Comparison of ENCODE assay signal across 1 cellular context in the genomic region with DNA sequence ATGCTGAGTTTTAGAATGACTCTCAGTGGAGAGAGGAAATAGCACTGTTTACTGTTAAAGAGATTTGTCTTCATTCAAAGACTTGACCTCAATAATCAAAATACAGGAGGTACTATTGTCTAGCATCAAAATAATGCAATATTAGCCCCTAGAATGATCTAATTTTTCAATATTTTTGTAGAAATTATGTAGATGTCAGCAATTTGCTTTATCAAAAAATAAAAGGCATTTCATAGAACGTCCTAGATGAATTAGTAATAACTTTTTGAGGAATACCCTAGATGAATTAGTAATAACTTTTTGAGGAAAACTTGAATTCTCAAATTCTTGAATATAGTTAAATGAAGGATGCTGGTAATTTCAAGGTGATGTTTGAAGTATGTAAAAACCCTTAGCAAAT.
TF ChIP-seq lines count a peak whose summit lies in the region.

No MANE protein-coding gene starts in this region.

TF ChIP-seq in IMR-90, 13 proteins besides CTCF, POLR2A, EP300 and RAD21 (continued from another document):
- TF ChIP-seq, protein P1, sequence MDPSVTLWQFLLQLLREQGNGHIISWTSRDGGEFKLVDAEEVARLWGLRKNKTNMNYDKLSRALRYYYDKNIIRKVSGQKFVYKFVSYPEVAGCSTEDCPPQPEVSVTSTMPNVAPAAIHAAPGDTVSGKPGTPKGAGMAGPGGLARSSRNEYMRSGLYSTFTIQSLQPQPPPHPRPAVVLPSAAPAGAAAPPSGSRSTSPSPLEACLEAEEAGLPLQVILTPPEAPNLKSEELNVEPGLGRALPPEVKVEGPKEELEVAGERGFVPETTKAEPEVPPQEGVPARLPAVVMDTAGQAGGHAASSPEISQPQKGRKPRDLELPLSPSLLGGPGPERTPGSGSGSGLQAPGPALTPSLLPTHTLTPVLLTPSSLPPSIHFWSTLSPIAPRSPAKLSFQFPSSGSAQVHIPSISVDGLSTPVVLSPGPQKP (IDR thresholded peaks at IDR 0.05; ENCODE audit: borderline replicate concordance, low read depth, low read length) = no peak
- no peak for TF ChIP-seq CHD1 (IDR thresholded peaks at IDR 0.05; ENCODE audit: low read depth, low read length)
- no peak for TF ChIP-seq CEBPB (IDR thresholded peaks at IDR 0.05; ENCODE audit: low read depth, low read length)
- TF ChIP-seq MAFK (IDR thresholded peaks at IDR 0.05; ENCODE audit: low read depth, low read length) = peak; percentile 59
- TF ChIP-seq, protein P2, sequence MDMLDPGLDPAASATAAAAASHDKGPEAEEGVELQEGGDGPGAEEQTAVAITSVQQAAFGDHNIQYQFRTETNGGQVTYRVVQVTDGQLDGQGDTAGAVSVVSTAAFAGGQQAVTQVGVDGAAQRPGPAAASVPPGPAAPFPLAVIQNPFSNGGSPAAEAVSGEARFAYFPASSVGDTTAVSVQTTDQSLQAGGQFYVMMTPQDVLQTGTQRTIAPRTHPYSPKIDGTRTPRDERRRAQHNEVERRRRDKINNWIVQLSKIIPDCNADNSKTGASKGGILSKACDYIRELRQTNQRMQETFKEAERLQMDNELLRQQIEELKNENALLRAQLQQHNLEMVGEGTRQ (IDR thresholded peaks at IDR 0.05; ENCODE audit: low read depth, low read length) = no peak
